17 cellular contexts compared by ENCODE assay signal in genomic region chr2:187165936-187166335, GRCh38.
DNase-seq lines count a peak whose midpoint lies in the region; ATAC-seq and TF ChIP-seq lines count a peak whose summit lies in the region.
"Had no signal": no experiment of that assay in that cellular context is flagged by ENCODE, and none has a peak within 500 bp of the region (broad histone marks: within the 10 kb centered on the region; RNA-seq: fewer than 3 reads in every experiment).

No MANE protein-coding gene starts in this region.

- POLR2A ChIA-PET in PC-9 (lab: Charles Lee; ENCODE audit: unreplicated experiment): no interaction called here

- H3K9me3 ChIP-seq in mammary epithelial cell (replicated peaks; ENCODE audit: insufficient read depth, low read length) (no peaks in the 10 kb centered on the region), mesodermal cell (ENCODE audit: control insufficient read depth, low read length) (no peaks in the 10 kb centered on the region), PC-9 (ENCODE audit: insufficient read depth, low read depth) (no peaks in the 10 kb centered on the region)

- H3K4me3 Mint-ChIP-seq in stimulated activated memory B cell treated with anti-CD40 and anti-IgM and Interleukin-4, amounts not matched to agents 10 μg/mL and 1 μg/mL and 100 μg/mL, for 72 hours: no peak overlapping the region
- H3K4me3 Mint-ChIP-seq: CD4-positive, CD25-positive, alpha-beta regulatory T cell; IgD-negative memory B cell had no signal

- CTCF ChIA-PET in mammary epithelial cell (lab: Charles Lee; ENCODE audit: low non-redundant PET) (interaction anchor here (0.5 kb wide), 1 partner anchor 23 kb away, joined by 10 read pairs; no protein-coding TSS in a partner anchor), PC-9 (lab: Charles Lee) (no interaction called here)

- H2AFZ ChIP-seq in mammary epithelial cell (ENCODE audit: low read depth, low read length): peak overlapping the region; percentile 70
- H2AFZ ChIP-seq in PC-9: no peak overlapping the region

- H3K36me3 Mint-ChIP-seq in stimulated activated memory B cell treated with anti-CD40 and anti-IgM and Interleukin-4, amounts not matched to agents 10 μg/mL and 1 μg/mL and 100 μg/mL, for 72 hours: no peaks in the 10 kb centered on the region
- H3K36me3 Mint-ChIP-seq: CD4-positive, CD25-positive, alpha-beta regulatory T cell had no signal

- H3K9me3 Mint-ChIP-seq in stimulated activated memory B cell treated with anti-CD40 and anti-IgM and Interleukin-4, amounts not matched to agents 10 μg/mL and 1 μg/mL and 100 μg/mL, for 72 hours: no peaks in the 10 kb centered on the region

- ATAC-seq in stimulated activated memory B cell treated with anti-CD40 and anti-IgM and Interleukin-4, amounts not matched to agents 10 μg/mL and 1 μg/mL and 100 μg/mL, for 72 hours: no peak
- ATAC-seq in HG03342 (IDR thresholded peaks at IDR 0.05; ENCODE audit: unreplicated experiment): no peak

- H3K27ac ChIP-seq in mammary epithelial cell (ENCODE audit: insufficient read depth, low read depth, low read length) (no peak overlapping the region), mesodermal cell (ENCODE audit: low read depth, low read length, severe bottlenecking) (peak overlapping the region; percentile 39), PC-9 (no peak overlapping the region)
- H3K27ac ChIP-seq: RWPE1 had no signal

- H3K27me3 ChIP-seq in mammary epithelial cell (ENCODE audit: insufficient read depth, low read length) (no peaks in the 10 kb centered on the region), PC-9 (ENCODE audit: insufficient read depth, low read depth) (no peaks in the 10 kb centered on the region)

- H4K20me1 ChIP-seq in mammary epithelial cell (ENCODE audit: insufficient read depth, low read length) (no peaks in the 10 kb centered on the region), PC-9 (ENCODE audit: insufficient read depth) (no peaks in the 10 kb centered on the region)

- H3K27me3 Mint-ChIP-seq in stimulated activated memory B cell treated with anti-CD40 and anti-IgM and Interleukin-4, amounts not matched to agents 10 μg/mL and 1 μg/mL and 100 μg/mL, for 72 hours: no peaks in the 10 kb centered on the region
- H3K27me3 Mint-ChIP-seq: CD4-positive, CD25-positive, alpha-beta regulatory T cell; IgD-negative memory B cell had no signal

- H3F3A ChIP-seq in PC-9 (ENCODE audit: insufficient read depth, low read depth): no peaks in the 10 kb centered on the region

- H3K9me2 ChIP-seq in PC-9 (ENCODE audit: insufficient read depth): no peaks in the 10 kb centered on the region

- in situ Hi-C loops in mammary epithelial cell (cut with MboI; ENCODE audit: low sequenced_read_pairs in 2 of 2): no loop called here

- H3K9ac ChIP-seq in mammary epithelial cell (ENCODE audit: insufficient read depth, low read length): no peak overlapping the region

- H3K79me2 ChIP-seq in mammary epithelial cell (ENCODE audit: insufficient read depth, low read length) (no peaks in the 10 kb centered on the region), PC-9 (ENCODE audit: low read depth) (no peaks in the 10 kb centered on the region)

- peak; percentile 52 for DNase-seq in LHCN-M2 (ENCODE audit: low read depth)
- DNase-seq in mammary epithelial cell: no peak
- no peak for DNase-seq in PC-9
- DNase-seq in SKM-1 treated with dmso at 0.1 percent for 144 hours (lab: John Stamatoyannopoulos, UW; ENCODE audit: unreplicated experiment): no peak
- DNase-seq: CD4-positive, CD25-positive, alpha-beta regulatory T cell; EL; H7; MV-4-11; NCI-H1417; NCI-H2029; NCI-H2171; NCI-H446 had no signal

- no peak overlapping the region for H3K4me3 ChIP-seq in mammary epithelial cell (replicated peaks in 1 of 3; ENCODE audit: insufficient read depth in 1 of 3, low read depth in 2 of 3, low read length in 3 of 3)
- no peak overlapping the region for H3K4me3 ChIP-seq in mesodermal cell (ENCODE audit: extremely low read depth, insufficient read depth, low read length, poor library complexity, severe bottlenecking)
- H3K4me3 ChIP-seq in PC-9: no peak overlapping the region

- no TSS peak for BruUV-seq in mammary epithelial cell (replicated peaks; lab: Mats Ljungman, UMichigan)
- no TSS peak for BruUV-seq in PC-9 (replicated peaks; lab: Mats Ljungman, UMichigan)

- H3K36me3 ChIP-seq in mammary epithelial cell (ENCODE audit: insufficient read depth, low read length) (no peaks in the 10 kb centered on the region), mesodermal cell (ENCODE audit: control insufficient read depth, insufficient read depth, low read length) (no peaks in the 10 kb centered on the region), PC-9 (ENCODE audit: low read depth) (no peaks in the 10 kb centered on the region)

- H3K27ac Mint-ChIP-seq in stimulated activated memory B cell treated with anti-CD40 and anti-IgM and Interleukin-4, amounts not matched to agents 10 μg/mL and 1 μg/mL and 100 μg/mL, for 72 hours: peak overlapping the region; percentile 9
- H3K27ac Mint-ChIP-seq: CD4-positive, CD25-positive, alpha-beta regulatory T cell; IgD-negative memory B cell had no signal

- intact Hi-C loops in mammary epithelial cell (cut with micrococcal nuclease): no loop called here
- intact Hi-C loops in PC-9 (cut with micrococcal nuclease; ENCODE audit: unreplicated experiment): no loop called here

- H3K4me1 ChIP-seq in mammary epithelial cell (ENCODE audit: insufficient read depth, low read length): no peaks in the 10 kb centered on the region
- H3K4me1 ChIP-seq in mesodermal cell (ENCODE audit: control insufficient read depth, insufficient read depth, low read length, poor library complexity, severe bottlenecking): no peaks in the 10 kb centered on the region
- H3K4me1 ChIP-seq in PC-9 (replicated peaks; ENCODE audit: insufficient read depth): no peaks in the 10 kb centered on the region

- TF ChIP-seq CTCF in mammary epithelial cell (conservative IDR thresholded peaks at IDR 0.05 in 1 of 2, IDR thresholded peaks at IDR 0.05 in 1 of 2; ENCODE audit: extremely low read depth in 1 of 2, insufficient read depth in 1 of 2, low read depth in 1 of 2, low read length in 2 of 2) (no peak), PC-9 (conservative IDR thresholded peaks at IDR 0.05) (no peak)

- H3K4me1 Mint-ChIP-seq in stimulated activated memory B cell treated with anti-CD40 and anti-IgM and Interleukin-4, amounts not matched to agents 10 μg/mL and 1 μg/mL and 100 μg/mL, for 72 hours: peaks cover 29% of the 10 kb centered on the region
- H3K4me1 Mint-ChIP-seq: CD4-positive, CD25-positive, alpha-beta regulatory T cell had no signal

- peak overlapping the region; percentile 62 for H3K4me2 ChIP-seq in mammary epithelial cell (ENCODE audit: insufficient read depth, low read depth, low read length)
- H3K4me2 ChIP-seq in PC-9: no peak overlapping the region

- dilution Hi-C loops in mammary epithelial cell (cut with HindIII; ENCODE audit: low sequenced_read_pairs): no loop called here

- WGBS in mammary epithelial cell (ENCODE audit: low coverage, missing lambda C conversion rate): 58% methylated on average over 1 of the region's 1 CpG
- no CpG with 5 or more reads among the region's 1 CpG for WGBS in mesodermal cell (ENCODE audit: insufficient coverage in 2 of 2), 2 experiments
